In genomic region chr14:20799955-20800544, GRCh38 we compare ENCODE assay signal across 11 cellular contexts. TPM values are rescaled to one million over a fixed set of nuclear protein-coding genes. Genes with fewer than 3 reads are reported as not detected.
DNase-seq lines count a peak whose midpoint lies in the region; ATAC-seq and TF ChIP-seq lines count a peak whose summit lies in the region.
"Had no signal": no experiment of that assay in that cellular context is flagged by ENCODE, and none has a peak within 500 bp of the region (broad histone marks: within the 10 kb centered on the region; RNA-seq: fewer than 3 reads in every experiment).

No MANE protein-coding gene starts in this region.

- TF ChIP-seq CTCF in stomach (IDR thresholded peaks at IDR 0.05): no peak

- H3K27me3 ChIP-seq in HUES64 (ENCODE audit: insufficient read depth, low read length) (no peaks in the 10 kb centered on the region), stomach (no peaks in the 10 kb centered on the region)
- H3K27me3 ChIP-seq: ovary had no signal

- H3K27me3 Mint-ChIP-seq in dendritic cell treated with granulocyte-macrophage colony-stimulating factor and Interleukin-4, amounts not matched to agents 40 ng/mL and 50 ng/mL, for 4 days: no peaks in the 10 kb centered on the region

- no peak for TF ChIP-seq POLR2A in stomach (IDR thresholded peaks at IDR 0.05)

- H3K9me3 ChIP-seq in HUES64 (ENCODE audit: insufficient read depth, low read depth, low read length): no peaks in the 10 kb centered on the region
- H3K9me3 ChIP-seq in stomach: no peaks in the 10 kb centered on the region
- H3K9me3 ChIP-seq: ovary had no signal

- H3K4me3 ChIP-seq in HUES64 (ENCODE audit: low read length) (no peak overlapping the region), stomach (peak overlapping the region; percentile 6 to 50 (median 44))
- H3K4me3 ChIP-seq: ovary had no signal

- intact Hi-C loops in dendritic cell treated with granulocyte-macrophage colony-stimulating factor and Interleukin-4, amounts not matched to agents 40 ng/mL and 50 ng/mL, for 4 days (cut with micrococcal nuclease): loop anchor here (2.0 to 5.0 kb wide), 2 partner anchors 17 to 42 kb away; no protein-coding TSS in a partner anchor
- intact Hi-C loops in stomach (cut with DNase I; ENCODE audit: low total_unique reads): no loop called here

- no peaks in the 10 kb centered on the region for H3K9me3 Mint-ChIP-seq in dendritic cell treated with granulocyte-macrophage colony-stimulating factor and Interleukin-4, amounts not matched to agents 40 ng/mL and 50 ng/mL, for 4 days
- H3K9me3 Mint-ChIP-seq: stimulated activated naive CD8-positive, alpha-beta T cell treated with anti-CD3 and anti-CD28 coated beads, Interleukin-15, amount 100 ng/mL, for 72 hours had no signal

- peaks cover 16% of the 10 kb centered on the region for H3K4me1 ChIP-seq in HUES64 (ENCODE audit: insufficient read depth, low read length)
- H3K4me1 ChIP-seq in stomach: peaks cover 4 to 59% (median 27%) of the 10 kb centered on the region in 4 donors

- H3K9ac ChIP-seq in HUES64 (ENCODE audit: low read depth, low read length): peak overlapping the region; percentile 10; the same call in 1 of the 2 replicates

- H3K4me3 Mint-ChIP-seq in dendritic cell treated with granulocyte-macrophage colony-stimulating factor and Interleukin-4, amounts not matched to agents 40 ng/mL and 50 ng/mL, for 4 days: peak overlapping the region; percentile 87
- H3K4me3 Mint-ChIP-seq: stimulated activated naive CD8-positive, alpha-beta T cell treated with anti-CD3 and anti-CD28 coated beads, Interleukin-15, amount 100 ng/mL, for 72 hours had no signal

- peaks cover 30% of the 10 kb centered on the region for H3K36me3 Mint-ChIP-seq in dendritic cell treated with granulocyte-macrophage colony-stimulating factor and Interleukin-4, amounts not matched to agents 40 ng/mL and 50 ng/mL, for 4 days (ENCODE audit: low read depth)

- peak overlapping the region; percentile 93 for H3K27ac Mint-ChIP-seq in dendritic cell treated with granulocyte-macrophage colony-stimulating factor and Interleukin-4, amounts not matched to agents 40 ng/mL and 50 ng/mL, for 4 days
- H3K27ac Mint-ChIP-seq: stimulated activated naive CD8-positive, alpha-beta T cell treated with anti-CD3 and anti-CD28 coated beads, Interleukin-15, amount 100 ng/mL, for 72 hours had no signal

- H3K27ac ChIP-seq in HUES64 (ENCODE audit: low read depth, low read length) (peak overlapping the region; percentile 42; the same call in 1 of the 2 replicates), stomach (peak overlapping the region; percentile 33 to 86 (median 79))

- no peak for TF ChIP-seq EP300 in stomach (IDR thresholded peaks at IDR 0.05)

- WGBS in HUES64: 59% methylated on average over 8 of the region's 8 CpGs
- 14 to 31% (median 26%) methylated on average over 8 of the region's 8 CpGs for WGBS in stomach, 5 donors

- DNase-seq in lung microvascular endothelial cell (ENCODE audit: low read depth in 2 of 2) (peak; percentile 66 to 77), stomach (peak; percentile 33), GM19238 (ENCODE audit: insufficient read length, low spot score) (no peak), H4 (ENCODE audit: low spot score) (no peak)
- DNase-seq: activated CD8-positive, alpha-beta memory T cell treated with anti-CD3 and anti-CD28 coated beads, Interleukin-2, amount 50 U/mL, for 4 hours; stimulated activated naive CD8-positive, alpha-beta T cell treated with anti-CD3 and anti-CD28 coated beads, Interleukin-15, amount 100 ng/mL, for 72 hours had no signal

- H3K4me1 Mint-ChIP-seq in dendritic cell treated with granulocyte-macrophage colony-stimulating factor and Interleukin-4, amounts not matched to agents 40 ng/mL and 50 ng/mL, for 4 days (ENCODE audit: low read depth): peaks cover 74% of the 10 kb centered on the region
- H3K4me1 Mint-ChIP-seq: stimulated activated naive CD8-positive, alpha-beta T cell treated with anti-CD3 and anti-CD28 coated beads, Interleukin-15, amount 100 ng/mL, for 72 hours had no signal

- H3K36me3 ChIP-seq in HUES64 (ENCODE audit: insufficient read depth, low read length) (no peaks in the 10 kb centered on the region), stomach (no peaks in the 10 kb centered on the region)
- H3K36me3 ChIP-seq: ovary had no signal

- ATAC-seq in GM21526 (IDR thresholded peaks at IDR 0.05; ENCODE audit: low FRiP score, unreplicated experiment) (no peak), GM18907 (IDR thresholded peaks at IDR 0.05; ENCODE audit: unreplicated experiment) (no peak)
- ATAC-seq: stimulated activated naive CD8-positive, alpha-beta T cell treated with anti-CD3 and anti-CD28 coated beads, Interleukin-15, amount 100 ng/mL, for 72 hours had no signal

RNA-seq across cellular contexts. Expression of gene RNASE1, which starts 2.6 kb away (rescaled TPM):
- polyA plus RNA-seq in HUES64 (2013, experiment 1 of 2): 1.4 TPM
- polyA plus RNA-seq in HUES64 (2013, experiment 2 of 2): 2.9 TPM
- total RNA-seq in lung microvascular endothelial cell (4.6 and 14.6 TPM in 2 replicates), stomach (100 to 1,000 TPM in 4 of 5 donors, 10 to 100 TPM in 1; 51.6 to 604 (median 237) TPM)
- 100 to 1,000 TPM; 129 to 404 (median 237) TPM for polyA plus RNA-seq in stomach
- total RNA-seq in H4 (2014; rRNA removed; shearing (Covaris generic)): 2.1 and 9.4 TPM in 2 replicates

RNA-seq across cellular contexts. Expression of gene RNASE6, which starts 19.0 kb away (rescaled TPM):
- polyA plus RNA-seq in HUES64 (2013, experiment 1 of 2): not detected
- polyA plus RNA-seq in HUES64 (2013, experiment 2 of 2): 0.38 TPM
- total RNA-seq in lung microvascular endothelial cell: not detected in 2 replicates
- 10 to 100 TPM in 1 of 5 donors, 1 to 10 TPM in 2, not detected in 2; 2.9 to 13.3 (median 8.4) TPM for total RNA-seq in stomach
- polyA plus RNA-seq in stomach: 1 to 10 TPM; 4.7 to 8.2 (median 5.0) TPM
- not detected in 2 replicates for total RNA-seq in H4 (2014; rRNA removed; shearing (Covaris generic))

RNA-seq across cellular contexts. Expression of gene EDDM3B, which starts 31.8 kb away (rescaled TPM):
- not detected for polyA plus RNA-seq in HUES64 (2013, experiment 1 of 2)
- not detected for polyA plus RNA-seq in HUES64 (2013, experiment 2 of 2)
- total RNA-seq in lung microvascular endothelial cell: not detected in 2 replicates
- total RNA-seq in stomach: not detected
- not detected for polyA plus RNA-seq in stomach
- total RNA-seq in H4 (2014; rRNA removed; shearing (Covaris generic)): not detected in 2 replicates
- total RNA-seq: ovary had no signal
- polyA plus RNA-seq: ovary had no signal

RNA-seq across cellular contexts. Expression of gene EDDM3A, which starts 54.4 kb away (rescaled TPM):
- polyA plus RNA-seq in HUES64 (2013, experiment 1 of 2): not detected
- polyA plus RNA-seq in HUES64 (2013, experiment 2 of 2): not detected
- total RNA-seq in lung microvascular endothelial cell (not detected in 2 replicates), stomach (not detected)
- polyA plus RNA-seq in stomach: under 1 TPM in 1 of 3 donors, not detected in 2; 0.38 TPM
- not detected in 2 replicates for total RNA-seq in H4 (2014; rRNA removed; shearing (Covaris generic))
- total RNA-seq: ovary had no signal
- polyA plus RNA-seq: ovary had no signal

Comparison
In these comparisons a context has a peak if more than half of its experiments do, and no peak if none do; other contexts are left out.
1. DNase-seq: peak in lung microvascular endothelial cell (2 of 2) and stomach (single experiment); none in GM19238 (single experiment) and H4 (single experiment).